1 cellular context compared by ENCODE assay signal in genomic region chr14:24315807-24316596, GRCh38.
TF ChIP-seq lines count a peak whose summit lies in the region.

No MANE protein-coding gene starts in this region.

TF ChIP-seq in HepG2, 621 proteins besides CTCF, POLR2A, EP300 and RAD21 (continued from another document and continues in another):
- TF ChIP-seq HMGXB4 (CRISPR knock-in tag; IDR thresholded peaks at IDR 0.05; ENCODE audit: borderline replicate concordance in 1 of 2, low read depth in 1 of 2) (peak; percentile 92 to 95), DMAP1 (CRISPR knock-in tag; IDR thresholded peaks at IDR 0.05) (peak; percentile 84; the same call in 1 of the 2 replicates), PLRG1 (conservative IDR thresholded peaks at IDR 0.05) (no peak), ZNF790 (CRISPR knock-in tag; IDR thresholded peaks at IDR 0.05; ENCODE audit: borderline replicate concordance) (peak; percentile 98; the same call in 1 of the 2 replicates), DBP (CRISPR knock-in tag; IDR thresholded peaks at IDR 0.05; ENCODE audit: not compliant biosample characterization) (peak; percentile 99), ZSCAN29 (CRISPR knock-in tag; conservative IDR thresholded peaks at IDR 0.05) (peak; percentile 93), ZBTB7B (CRISPR knock-in tag; IDR thresholded peaks at IDR 0.05) (peak; percentile 79; the same call in 1 of the 2 replicates), SALL2 (CRISPR knock-in tag; IDR thresholded peaks at IDR 0.05) (peak; percentile 89), DR1 (CRISPR knock-in tag; IDR thresholded peaks at IDR 0.05) (no peak), DDIT3 (CRISPR knock-in tag; IDR thresholded peaks at IDR 0.05) (no peak), ATAD3A (CRISPR knock-in tag; IDR thresholded peaks at IDR 0.05) (peak; percentile 6), KDM5A (IDR thresholded peaks at IDR 0.05; ENCODE audit: borderline replicate concordance, low read length) (no peak), MTA3 (CRISPR knock-in tag; IDR thresholded peaks at IDR 0.05) (0 out of 2 replicates have a peak, but pooled peaks have one; percentile 7), SSRP1 (CRISPR knock-in tag; IDR thresholded peaks at IDR 0.05) (peak; percentile 77), ELF1 (CRISPR knock-in tag; IDR thresholded peaks at IDR 0.05) (peak; percentile 81), ZBTB39 (CRISPR knock-in tag; IDR thresholded peaks at IDR 0.05) (no peak), SMAD1 (CRISPR knock-in tag; IDR thresholded peaks at IDR 0.05; ENCODE audit: borderline replicate concordance, low read depth) (peak; percentile 90), SMC3 (IDR thresholded peaks at IDR 0.05; ENCODE audit: low read length) (no peak), KLF9 (CRISPR knock-in tag; IDR thresholded peaks at IDR 0.05; ENCODE audit: low read depth) (peak; percentile 93; the same call in 1 of the 2 replicates), PITX1 (CRISPR knock-in tag; IDR thresholded peaks at IDR 0.05) (peak; percentile 74), MTF2 (CRISPR knock-in tag; IDR thresholded peaks at IDR 0.05; ENCODE audit: borderline replicate concordance) (no peak), CENPBD1 (CRISPR knock-in tag; IDR thresholded peaks at IDR 0.05; ENCODE audit: borderline replicate concordance, low read depth) (peak; percentile 86; the same call in 1 of the 2 replicates), JUNB (CRISPR knock-in tag; IDR thresholded peaks at IDR 0.05; ENCODE audit: borderline replicate concordance) (no peak), PAX8 (CRISPR knock-in tag; IDR thresholded peaks at IDR 0.05; ENCODE audit: borderline replicate concordance) (0 out of 2 replicates have a peak, but pooled peaks have one; percentile 89), RAD51 (IDR thresholded peaks at IDR 0.05; ENCODE audit: borderline replicate concordance) (no peak), RFXAP (CRISPR knock-in tag; IDR thresholded peaks at IDR 0.05; ENCODE audit: borderline replicate concordance) (peak; percentile 96), ZNF589 (CRISPR knock-in tag; conservative IDR thresholded peaks at IDR 0.05) (no peak), TFDP1 (CRISPR knock-in tag; IDR thresholded peaks at IDR 0.05; ENCODE audit: borderline replicate concordance) (peak; percentile 99), ZBTB10 (CRISPR knock-in tag; IDR thresholded peaks at IDR 0.05; ENCODE audit: borderline replicate concordance) (peak; percentile 95), ESRRA (CRISPR knock-in tag; IDR thresholded peaks at IDR 0.05; ENCODE audit: low read depth) (peak; percentile 91), PLSCR1 (CRISPR knock-in tag; IDR thresholded peaks at IDR 0.05; ENCODE audit: borderline replicate concordance) (no peak), CAMTA2 (CRISPR knock-in tag; IDR thresholded peaks at IDR 0.05; ENCODE audit: borderline replicate concordance) (peak; percentile 78), KAT8 (CRISPR knock-in tag; IDR thresholded peaks at IDR 0.05) (peak; percentile 95), CENPT (CRISPR knock-in tag; IDR thresholded peaks at IDR 0.05; ENCODE audit: low read depth) (peak; percentile 96; the same call in 1 of the 2 replicates), RXRB (CRISPR knock-in tag; IDR thresholded peaks at IDR 0.05; ENCODE audit: borderline replicate concordance) (peak; percentile 85), ZNF644 (CRISPR knock-in tag; IDR thresholded peaks at IDR 0.05; ENCODE audit: low read depth) (peak; percentile 40; the same call in 1 of the 2 replicates), ZZZ3 (CRISPR knock-in tag; IDR thresholded peaks at IDR 0.05; ENCODE audit: borderline replicate concordance) (peak; percentile 94), ZBTB42 (CRISPR knock-in tag; IDR thresholded peaks at IDR 0.05) (peak; percentile 95; the same call in 1 of the 2 replicates), ZBTB25 (CRISPR knock-in tag; IDR thresholded peaks at IDR 0.05) (peak; percentile 51), ZFX (CRISPR knock-in tag; IDR thresholded peaks at IDR 0.05; ENCODE audit: low read depth) (peak; percentile 99), NAIF1 (CRISPR knock-in tag; IDR thresholded peaks at IDR 0.05; ENCODE audit: borderline replicate concordance) (no peak), ZNF746 (CRISPR knock-in tag; IDR thresholded peaks at IDR 0.05) (peak; percentile 90; the same call in 1 of the 2 replicates), TAF1 (CRISPR knock-in tag; IDR thresholded peaks at IDR 0.05) (peak; percentile 64), ZBTB8A (CRISPR knock-in tag; IDR thresholded peaks at IDR 0.05; ENCODE audit: borderline replicate concordance, low read depth) (peak; percentile 82; the same call in 1 of the 2 replicates), ZNF138 (CRISPR knock-in tag; IDR thresholded peaks at IDR 0.05; ENCODE audit: low read depth) (peak; percentile 93; the same call in 1 of the 2 replicates), ZNF652 (CRISPR knock-in tag; IDR thresholded peaks at IDR 0.05; ENCODE audit: borderline replicate concordance, low read depth) (no peak), PCBP2 (optimal IDR thresholded peaks at IDR 0.05; ENCODE audit: low read depth, low read length, poor library complexity, severe bottlenecking) (no peak), BATF2 (CRISPR knock-in tag; IDR thresholded peaks at IDR 0.05) (no peak), ZNF337 (CRISPR knock-in tag; IDR thresholded peaks at IDR 0.05; ENCODE audit: borderline replicate concordance, low read depth) (no peak; the same call in 1 of the 2 replicates), MYNN (CRISPR knock-in tag; IDR thresholded peaks at IDR 0.05; ENCODE audit: low read depth) (peak; percentile 83), GABPB1 (CRISPR knock-in tag; IDR thresholded peaks at IDR 0.05) (peak; percentile 94), CC2D1A (CRISPR knock-in tag; IDR thresholded peaks at IDR 0.05) (no peak), DPF2 (CRISPR knock-in tag; IDR thresholded peaks at IDR 0.05; ENCODE audit: borderline replicate concordance, low read depth) (peak; percentile 45), FOXP1 (IDR thresholded peaks at IDR 0.05) (no peak), FOXP1 (CRISPR knock-in tag; IDR thresholded peaks at IDR 0.05) (no peak), THAP11 (CRISPR knock-in tag; IDR thresholded peaks at IDR 0.05) (peak; percentile 85)
